Comparison of ENCODE assay signal across 19 cellular contexts in the genomic region with DNA sequence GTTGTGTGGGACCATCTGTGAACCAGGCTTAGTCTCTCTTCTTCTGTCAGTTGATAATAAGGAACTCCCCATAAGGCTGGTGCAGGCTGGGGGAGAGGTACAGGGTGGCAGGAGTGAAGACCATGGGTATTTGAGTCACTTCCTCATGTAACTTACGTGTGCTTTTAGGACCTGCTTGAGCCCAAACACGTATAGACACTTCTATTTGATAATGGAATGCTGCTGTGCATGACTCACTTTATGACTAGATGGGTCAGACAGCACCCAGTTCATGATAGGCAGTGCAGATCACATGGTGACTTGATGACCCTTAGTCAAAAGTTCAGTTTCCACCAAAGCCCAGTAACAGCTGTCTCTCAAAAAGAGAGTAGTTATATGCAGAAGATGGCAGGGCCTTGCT.
"Had no signal": no experiment of that assay in that cellular context is flagged by ENCODE, and none has a peak within 500 bp of the region (broad histone marks: within the 10 kb centered on the region; RNA-seq: fewer than 3 reads in every experiment).

No MANE protein-coding gene starts in this region.

- H3K36me3 ChIP-seq: colonic mucosa, esophagus squamous epithelium, neutrophil, right lobe of liver, suprapubic skin, thyroid gland had no signal

- H3K4me3 ChIP-seq: colonic mucosa, dorsolateral prefrontal cortex, esophagus squamous epithelium, hepatocyte, psoas muscle, right lobe of liver, suprapubic skin, thyroid gland had no signal

- H3K4me2 ChIP-seq: hepatocyte had no signal

- DNase-seq: colonic mucosa; dorsolateral prefrontal cortex; effector memory CD4-positive, alpha-beta T cell; esophagus squamous epithelium; foreskin fibroblast; naive thymus-derived CD4-positive, alpha-beta T cell; psoas muscle; retina; right lobe of liver; stimulated activated CD4-positive, alpha-beta T cell treated with anti-CD3 and anti-CD28 coated beads, Interleukin-4, amount 100 ng/mL, for 1 hour; stimulated activated CD8-positive, alpha-beta memory T cell treated with anti-CD3 and anti-CD28 coated beads, Interleukin-4, amount 100 ng/mL, for 48 hours; stimulated activated naive CD8-positive, alpha-beta T cell treated with anti-CD3 and anti-CD28 coated beads, Interleukin-15, Interleukin-2, amounts not matched to agents 100 U/mL and 50 U/mL, for 24 hours; thyroid gland had no signal

- H3K27ac ChIP-seq: colonic mucosa, dorsolateral prefrontal cortex, esophagus squamous epithelium, hepatocyte, neutrophil, psoas muscle, right lobe of liver, suprapubic skin, thyroid gland had no signal

- H3K79me2 ChIP-seq: hepatocyte had no signal

- H3K27me3 ChIP-seq: colonic mucosa, dorsolateral prefrontal cortex, esophagus squamous epithelium, hepatocyte, neutrophil, right lobe of liver, suprapubic skin, thyroid gland had no signal

- H2AFZ ChIP-seq: hepatocyte had no signal

- FAIRE-seq: endometrium, urothelium cell line had no signal

- ATAC-seq: naive thymus-derived CD4-positive, alpha-beta T cell; psoas muscle; right lobe of liver; stimulated activated effector memory CD8-positive, alpha-beta T cell treated with anti-CD3 and anti-CD28 coated beads, Interleukin-12 subunit alpha, Interleukin-12 subunit beta, amount 100 ng/mL, for 72 hours; stimulated activated naive CD8-positive, alpha-beta T cell treated with anti-CD3 and anti-CD28 coated beads, Interleukin-15, Interleukin-2, amounts not matched to agents 100 U/mL and 50 U/mL, for 24 hours had no signal

- H3K9me3 ChIP-seq: colonic mucosa, esophagus squamous epithelium, neutrophil, psoas muscle, right lobe of liver, suprapubic skin, thyroid gland had no signal
